In the genomic region with DNA sequence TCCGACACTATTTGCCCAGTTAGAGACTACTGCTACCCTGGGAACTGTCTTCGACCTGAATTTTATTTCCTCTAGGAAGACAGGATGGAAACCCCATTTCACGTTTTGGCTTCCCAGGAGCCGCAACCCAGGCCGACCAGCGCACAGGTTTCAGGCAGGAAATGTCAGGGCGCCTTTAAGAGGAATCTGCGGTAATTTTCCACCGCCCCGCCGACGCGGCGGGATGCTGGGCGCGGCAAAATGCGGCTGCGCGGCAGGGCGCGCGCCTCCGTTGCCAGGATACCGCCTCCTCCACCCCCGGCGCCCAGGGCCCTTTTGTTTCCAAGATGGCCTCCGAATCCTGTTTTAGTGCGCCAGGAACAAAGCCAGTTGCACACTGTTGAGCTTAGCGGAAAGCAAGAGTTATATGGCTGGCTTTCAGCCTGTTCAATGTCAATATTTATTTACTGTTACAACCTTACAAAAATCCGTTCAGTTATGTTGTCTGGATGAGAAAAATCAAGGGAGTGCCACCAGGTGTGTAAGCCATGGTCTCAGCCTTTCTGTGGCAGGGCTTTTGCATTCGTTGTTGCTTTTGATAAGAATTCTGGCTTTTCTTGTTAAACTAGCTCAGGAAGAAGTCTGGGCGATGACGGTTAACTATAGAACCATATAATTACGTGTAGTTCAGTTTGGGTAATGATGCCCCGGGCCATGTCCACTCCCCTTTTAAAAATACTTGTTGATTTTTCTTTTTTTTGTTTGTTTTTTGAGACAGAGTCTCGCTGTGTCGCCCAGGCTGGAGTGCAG, we compare ENCODE assay signal across 8 cellular contexts.
DNase-seq lines count a peak whose midpoint lies in the region; ATAC-seq and TF ChIP-seq lines count a peak whose summit lies in the region.

No MANE protein-coding gene starts in this region.

- no peak for TF ChIP-seq CTCF in kidney epithelial cell (IDR thresholded peaks at IDR 0.05; ENCODE audit: insufficient read depth, low read length, poor library complexity, severe bottlenecking)

- H3K4me3 ChIP-seq in kidney epithelial cell (ENCODE audit: low read depth, low read length) = peak overlapping the region; percentile 33

- H3K36me3 ChIP-seq in kidney epithelial cell (ENCODE audit: control insufficient read depth, insufficient read depth, low read length) = no peaks in the 10 kb centered on the region

- ATAC-seq in HG03354 (IDR thresholded peaks at IDR 0.05; ENCODE audit: poor library complexity, severe bottlenecking, unreplicated experiment) = peak; percentile 91
- peak; percentile 66 to 70 for ATAC-seq in activated CD4-positive, CD25-positive, alpha-beta regulatory T cell treated with anti-CD3 and anti-CD28 coated beads, Interleukin-2, amount 50 U/mL, for 24 hours

- no peaks in the 10 kb centered on the region for H3K27me3 ChIP-seq in kidney epithelial cell (ENCODE audit: control insufficient read depth, insufficient read depth, low read length)

- DNase-seq in AML-193 (lab: John Stamatoyannopoulos, UW) = peak; percentile 79 to 85
- peak; percentile 82 for DNase-seq in NCI-H345 treated with DMSO at 0.1 percent for 48 hours (lab: John Stamatoyannopoulos, UW; ENCODE audit: unreplicated experiment)
- DNase-seq in cerebellar cortex (ENCODE audit: low spot score) = peak; percentile 96
- no peak for DNase-seq in kidney epithelial cell (ENCODE audit: low read depth)
- peak; percentile 91 for DNase-seq in stimulated activated CD4-positive, alpha-beta T cell treated with anti-CD3 and anti-CD28 coated beads, Interleukin-15, amount 100 ng/mL, for 24 hours

- TF ChIP-seq POLR2A in GM19099 (IDR thresholded peaks at IDR 0.05; ENCODE audit: extremely low read depth, insufficient read length, low read depth) = peak; percentile 67
